In the genomic region with DNA sequence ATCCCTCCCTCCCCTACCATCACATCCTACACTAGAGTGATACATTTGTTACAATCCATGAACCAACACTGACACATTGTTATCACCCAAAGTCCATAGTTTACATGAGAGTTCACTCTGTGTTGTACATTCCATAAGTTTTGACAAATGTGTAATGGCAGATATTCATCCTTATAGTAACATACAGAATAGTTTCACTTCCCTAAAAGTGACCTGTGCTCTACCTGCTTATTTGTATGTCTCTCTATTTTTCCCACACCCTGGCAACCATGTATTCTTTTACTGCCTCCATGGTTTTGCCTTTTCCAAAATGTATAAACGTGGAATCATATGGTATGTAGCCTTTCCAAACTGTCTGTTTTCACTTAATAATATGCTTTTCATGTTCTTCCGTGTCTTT, we compare ENCODE assay signal across 21 cellular contexts. TPM values are rescaled to one million over a fixed set of nuclear protein-coding genes. Genes with fewer than 3 reads are reported as not detected.
A peak's percentile ranks its signal among the peaks of the same experiment; 100 is the strongest.
DNase-seq lines count a peak whose midpoint lies in the region; ATAC-seq, FAIRE-seq and TF ChIP-seq lines count a peak whose summit lies in the region.
"Had no signal": no experiment of that assay in that cellular context is flagged by ENCODE, and none has a peak within 500 bp of the region (broad histone marks: within the 10 kb centered on the region; RNA-seq: fewer than 3 reads in every experiment).

No MANE protein-coding gene starts in this region.

- H3K27ac ChIP-seq in GM12878 (ENCODE audit: control insufficient read depth, insufficient read depth): no peak overlapping the region
- H3K27ac ChIP-seq: HL-60 had no signal

- no peaks in the 10 kb centered on the region for H3K79me2 ChIP-seq in GM12878 (ENCODE audit: control insufficient read depth, insufficient read depth, low read length)

- CTCF ChIA-PET in GM12878 (lab: Yijun Ruan, JAX): no interaction called here
- CTCF ChIA-PET in Calu3 (lab: Charles Lee): no interaction called here

- in situ Hi-C loops in GM12878 (cut with MboI): no loop called here

- H3K4me3 ChIP-seq in GM12878: no peak overlapping the region
- H3K4me3 ChIP-seq: HAP-1 had no signal

- no peak for TF ChIP-seq POLR2A in GM12878 (IDR thresholded peaks at IDR 0.05; ENCODE audit: low read depth, low read length)

- POLR2A ChIA-PET in GM12878 (lab: Charles Lee): no interaction called here

- ATAC-seq in GM18502 (IDR thresholded peaks at IDR 0.05; ENCODE audit: poor library complexity, unreplicated experiment) (peak; percentile 54), GM19043 (IDR thresholded peaks at IDR 0.05; ENCODE audit: low read depth, unreplicated experiment) (peak; percentile 54), HG03175 (IDR thresholded peaks at IDR 0.05; ENCODE audit: unreplicated experiment) (peak; percentile 66), GM12878 (no peak), HG03095 (IDR thresholded peaks at IDR 0.05; ENCODE audit: unreplicated experiment) (no peak)

- H3K36me3 Mint-ChIP-seq in immature natural killer cell: no peaks in the 10 kb centered on the region
- H3K36me3 Mint-ChIP-seq in Calu3 (ENCODE audit: insufficient read depth, unreplicated experiment): no peaks in the 10 kb centered on the region

- no peak for TF ChIP-seq RAD21 in GM12878 (IDR thresholded peaks at IDR 0.05; ENCODE audit: insufficient read depth, low read depth, low read length)

- TF ChIP-seq EP300 in GM12878 (IDR thresholded peaks at IDR 0.05; ENCODE audit: borderline replicate concordance in 1 of 2, control insufficient read depth in 1 of 2, low read depth in 2 of 2, low read length in 2 of 2): no peak

- no peaks in the 10 kb centered on the region for H4K20me1 ChIP-seq in GM12878 (ENCODE audit: control insufficient read depth, insufficient read depth)

- H2AFZ ChIP-seq in GM12878 (ENCODE audit: control insufficient read depth, low read depth, low read length): no peak overlapping the region

- FAIRE-seq in GM12878 (lab: Jason Lieb, UNC): no peak
- FAIRE-seq: A204.1, GM12892, H1 had no signal

- H3K27me3 ChIP-seq in GM12878 (replicated peaks in 1 of 2; ENCODE audit: control insufficient read depth in 2 of 2, insufficient read depth in 2 of 2, low read length in 1 of 2): no peaks in the 10 kb centered on the region

- WGBS in GM12878 (ENCODE audit: insufficient coverage, insufficient replicate concordance, low lambda C conversion rate, missing lambda C conversion rate): 4% methylated on average over 2 of the region's 2 CpGs

- H3K9ac ChIP-seq in GM12878 (ENCODE audit: control insufficient read depth, insufficient read depth, low read length): no peak overlapping the region

- no peak overlapping the region for H3K4me2 ChIP-seq in GM12878 (ENCODE audit: control insufficient read depth, insufficient read depth)

- no peaks in the 10 kb centered on the region for H3K9me3 Mint-ChIP-seq in immature natural killer cell
- no peaks in the 10 kb centered on the region for H3K9me3 Mint-ChIP-seq in Calu3 (ENCODE audit: low read depth, unreplicated experiment)
- H3K9me3 Mint-ChIP-seq: CD4-positive, alpha-beta T cell had no signal

- SMC1A ChIA-PET in GM12878 (lab: Charles Lee; ENCODE audit: uncharacterized antibody, unreplicated experiment): interaction anchor here (1.8 kb wide), 1 partner anchor 10 kb away, joined by 4 read pairs; no protein-coding TSS in a partner anchor

- H3K27ac Mint-ChIP-seq in immature natural killer cell (no peak overlapping the region), Calu3 (ENCODE audit: unreplicated experiment) (no peak overlapping the region)
- H3K27ac Mint-ChIP-seq: B cell; CD4-positive, alpha-beta T cell; HFFc6 had no signal

- BruUV-seq in GM12878 (replicated peaks; lab: Mats Ljungman, UMichigan): no TSS peak
- BruUV-seq in Calu3 (replicated peaks; lab: Mats Ljungman, UMichigan): no TSS peak

- no peak for DNase-seq in GM12878 (ENCODE audit: low read depth, low spot score)
- no peak for DNase-seq in immature natural killer cell
- no peak for DNase-seq in Calu3
- DNase-seq: C1 segment of cervical spinal cord; CD4-positive, alpha-beta T cell; DMS79; HFFc6; IMR-90; Kasumi-1; KBM-7 had no signal

- H3K4me1 ChIP-seq in GM12878 (ENCODE audit: control insufficient read depth, insufficient read depth, low read length): no peaks in the 10 kb centered on the region
- H3K4me1 ChIP-seq: HAP-1 had no signal

- H3K36me3 ChIP-seq in GM12878 (ENCODE audit: control insufficient read depth in 2 of 2, insufficient read depth in 2 of 2, low read length in 1 of 2): no peaks in the 10 kb centered on the region
- H3K36me3 ChIP-seq: HAP-1 had no signal

- RAD21 ChIA-PET in GM12878 (lab: Charles Lee; ENCODE audit: unreplicated experiment): no interaction called here

- no peaks in the 10 kb centered on the region for H3K9me3 ChIP-seq in GM12878 (replicated peaks; ENCODE audit: control insufficient read depth, insufficient read depth, low read length)
- H3K9me3 ChIP-seq: HAP-1 had no signal

- H3K4me1 Mint-ChIP-seq in immature natural killer cell (no peaks in the 10 kb centered on the region), Calu3 (ENCODE audit: low read depth, unreplicated experiment) (no peaks in the 10 kb centered on the region)
- H3K4me1 Mint-ChIP-seq: B cell had no signal

- no peak overlapping the region for H3K4me3 Mint-ChIP-seq in immature natural killer cell
- no peak overlapping the region for H3K4me3 Mint-ChIP-seq in Calu3 (ENCODE audit: low read depth, unreplicated experiment)
- H3K4me3 Mint-ChIP-seq: B cell; CD4-positive, alpha-beta T cell; HFFc6 had no signal

- intact Hi-C loops in GM12878 (cut with micrococcal nuclease; ENCODE audit: unreplicated experiment) (no loop called here), Calu3 (cut with micrococcal nuclease; ENCODE audit: unreplicated experiment) (no loop called here)

- TF ChIP-seq CTCF in GM12878 (IDR thresholded peaks at IDR 0.05 in 2 of 3, conservative IDR thresholded peaks at IDR 0.05 in 1 of 3; ENCODE audit: control insufficient read depth in 2 of 3, extremely low read depth in 1 of 3, insufficient read depth in 1 of 3, low read depth in 3 of 3, low read length in 3 of 3) (no peak), Calu3 (IDR thresholded peaks at IDR 0.05; ENCODE audit: unreplicated experiment) (no peak)

- peaks cover 2 to 8% (median 3%) of the 10 kb centered on the region in 3 donors for H3K27me3 Mint-ChIP-seq in immature natural killer cell (ENCODE audit: low read depth in 3 of 3)
- no peaks in the 10 kb centered on the region for H3K27me3 Mint-ChIP-seq in Calu3 (ENCODE audit: unreplicated experiment)
- H3K27me3 Mint-ChIP-seq: CD4-positive, alpha-beta T cell had no signal

TF ChIP-seq in GM12878, 131 proteins besides CTCF, POLR2A, EP300 and RAD21:
- TF ChIP-seq SIN3A (IDR thresholded peaks at IDR 0.05; ENCODE audit: low read depth, low read length) (no peak), EZH2 (IDR thresholded peaks at IDR 0.05; ENCODE audit: borderline replicate concordance, control insufficient read depth, low read depth, low read length) (no peak), NR2C2 (IDR thresholded peaks at IDR 0.05; ENCODE audit: borderline replicate concordance, control insufficient read depth, insufficient read length, low read depth) (no peak), SPI1 (IDR thresholded peaks at IDR 0.05; ENCODE audit: borderline replicate concordance, insufficient read depth, low read depth, low read length) (peak; percentile 58; the same call in 1 of the 2 replicates)
- TF ChIP-seq, protein P1, sequence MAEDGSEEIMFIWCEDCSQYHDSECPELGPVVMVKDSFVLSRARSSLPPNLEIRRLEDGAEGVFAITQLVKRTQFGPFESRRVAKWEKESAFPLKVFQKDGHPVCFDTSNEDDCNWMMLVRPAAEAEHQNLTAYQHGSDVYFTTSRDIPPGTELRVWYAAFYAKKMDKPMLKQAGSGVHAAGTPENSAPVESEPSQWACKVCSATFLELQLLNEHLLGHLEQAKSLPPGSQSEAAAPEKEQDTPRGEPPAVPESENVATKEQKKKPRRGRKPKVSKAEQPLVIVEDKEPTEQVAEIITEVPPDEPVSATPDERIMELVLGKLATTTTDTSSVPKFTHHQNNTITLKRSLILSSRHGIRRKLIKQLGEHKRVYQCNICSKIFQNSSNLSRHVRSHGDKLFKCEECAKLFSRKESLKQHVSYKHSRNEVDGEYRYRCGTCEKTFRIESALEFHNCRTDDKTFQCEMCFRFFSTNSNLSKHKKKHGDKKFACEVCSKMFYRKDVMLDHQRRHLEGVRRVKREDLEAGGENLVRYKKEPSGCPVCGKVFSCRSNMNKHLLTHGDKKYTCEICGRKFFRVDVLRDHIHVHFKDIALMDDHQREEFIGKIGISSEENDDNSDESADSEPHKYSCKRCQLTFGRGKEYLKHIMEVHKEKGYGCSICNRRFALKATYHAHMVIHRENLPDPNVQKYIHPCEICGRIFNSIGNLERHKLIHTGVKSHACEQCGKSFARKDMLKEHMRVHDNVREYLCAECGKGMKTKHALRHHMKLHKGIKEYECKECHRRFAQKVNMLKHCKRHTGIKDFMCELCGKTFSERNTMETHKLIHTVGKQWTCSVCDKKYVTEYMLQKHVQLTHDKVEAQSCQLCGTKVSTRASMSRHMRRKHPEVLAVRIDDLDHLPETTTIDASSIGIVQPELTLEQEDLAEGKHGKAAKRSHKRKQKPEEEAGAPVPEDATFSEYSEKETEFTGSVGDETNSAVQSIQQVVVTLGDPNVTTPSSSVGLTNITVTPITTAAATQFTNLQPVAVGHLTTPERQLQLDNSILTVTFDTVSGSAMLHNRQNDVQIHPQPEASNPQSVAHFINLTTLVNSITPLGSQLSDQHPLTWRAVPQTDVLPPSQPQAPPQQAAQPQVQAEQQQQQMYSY (CRISPR knock-in tag; IDR thresholded peaks at IDR 0.05): no peak

RNA-seq across cellular contexts. Expression of a gene that starts 42.2 kb away (rescaled TPM):
- total RNA-seq in GM12878 (2013; cell fraction: nucleolus; rRNA removed): not detected in 2 replicates
- not detected in 2 replicates for total RNA-seq in GM12878 (2014; rRNA removed)
- not detected in 2 replicates for total RNA-seq in GM12878 (2014; rRNA removed; fragmentation: Illumina TruSeq; extraction: Trizol)
- 0.08 and 0.41 TPM in 2 replicates for total RNA-seq in GM12878 (2021)
- polyA plus RNA-seq in GM12878 (2011; ENCODE audit: low read depth): not detected
- polyA plus RNA-seq in GM12878 (2011; rRNA removed): 0.07 TPM in 1 of 2 replicates, not detected in the other
- polyA plus RNA-seq in GM12878 (2011; cell fraction: cytosol; rRNA removed): 0.01 TPM in 1 of 2 replicates, not detected in the other
- not detected in 2 replicates for polyA plus RNA-seq in GM12878 (2011; cell fraction: nucleus; rRNA removed)
- polyA plus RNA-seq in GM12878 (2012): not detected in 2 replicates
- polyA plus RNA-seq in GM12878 (2014; fragmentation: Illumina TruSeq; extraction: Trizol): 0.24 TPM in 1 of 2 replicates, not detected in the other
- polyA plus RNA-seq in GM12878 (2014; fragmentation: Nextera tagmentation; extraction: Ambion mirVana): not detected
- not detected in 2 replicates for polyA plus RNA-seq in GM12878 (2014; rRNA removed)
- polyA plus RNA-seq in GM12878 (2016; fragmentation: Nextera tagmentation; extraction: Ambion mirVana): not detected
- polyA minus RNA-seq in GM12878 (2011; rRNA and poly(A)+ RNA removed): not detected in 2 replicates
- polyA minus RNA-seq in GM12878 (2011; cell fraction: cytosol; rRNA and poly(A)+ RNA removed): not detected in 2 replicates
- not detected in 2 replicates for polyA minus RNA-seq in GM12878 (2011; cell fraction: nucleus; rRNA and poly(A)+ RNA removed)
- polyA plus RNA-seq in immature natural killer cell: 1 to 10 TPM; 2.3 to 7.9 (median 5.6) TPM
- 4.0 and 4.5 TPM in 2 replicates for total RNA-seq in Calu3 (2022)
- total RNA-seq: B cell, G401, HFFc6, IMR-90 had no signal
- polyA plus RNA-seq: IMR-90 had no signal

Comparison
In these comparisons a context has a peak if more than half of its experiments do, and no peak if none do; other contexts are left out.
1. ATAC-seq: peak in GM18502 (single experiment), GM19043 (single experiment) and HG03175 (single experiment); none in GM12878 (single experiment) and HG03095 (single experiment).